17 cellular contexts compared by ENCODE assay signal in genomic region chr12:6355491-6356373, GRCh38. TPM values are rescaled to one million over a fixed set of nuclear protein-coding genes. Genes with fewer than 3 reads are reported as not detected.
DNase-seq lines count a peak whose midpoint lies in the region; ATAC-seq and TF ChIP-seq lines count a peak whose summit lies in the region.
"Had no signal": no experiment of that assay in that cellular context is flagged by ENCODE, and none has a peak within 500 bp of the region (broad histone marks: within the 10 kb centered on the region; RNA-seq: fewer than 3 reads in every experiment).

No MANE protein-coding gene starts in this region.

- ATAC-seq in WTC11 (peak; percentile 96), GM21390 (IDR thresholded peaks at IDR 0.05; ENCODE audit: unreplicated experiment) (no peak)
- no peak for ATAC-seq in activated CD4-positive, CD25-positive, alpha-beta regulatory T cell treated with anti-CD3 and anti-CD28 coated beads, Interleukin-2, amount 50 U/mL, for 24 hours
- ATAC-seq: activated T-helper 17 cell treated with anti-CD3 and anti-CD28 coated beads, Interleukin-2, amount 50 U/mL, for 72 hours had no signal

- H2AFZ ChIP-seq in neural progenitor cell (replicated peaks): no peak overlapping the region

- H3K27ac ChIP-seq in neural progenitor cell: no peak overlapping the region
- H3K27ac ChIP-seq: right atrium auricular region, SJCRH30, tibial nerve had no signal

- no peaks in the 10 kb centered on the region for H3K9me3 ChIP-seq in neural progenitor cell (ENCODE audit: low read depth)
- H3K9me3 ChIP-seq: right atrium auricular region, tibial nerve had no signal

- CTCF ChIA-PET in WTC11 (lab: Charles Lee): interaction anchor here (0.6 to 5.6 kb wide), 30 partner anchors 9 to 269 kb away, joined by 3 to 68 read pairs (median 4); partner anchors contain the start of genes LTBR, MRPL51, SCNN1A and TNFRSF1A

- no peak overlapping the region for H3K4me3 Mint-ChIP-seq in WTC11
- H3K4me3 Mint-ChIP-seq in neural progenitor cell: no peak overlapping the region
- H3K4me3 Mint-ChIP-seq: activated CD4-positive, alpha-beta memory T cell treated with anti-CD3 and anti-CD28 coated beads, Interleukin-2, amount 10 ng/mL, durations not matched to agents 7 days and 5 days; activated T-helper 17 cell treated with anti-CD3 and anti-CD28 coated beads, Interleukin-2, amount 50 U/mL, for 72 hours had no signal

- H3K27me3 ChIP-seq in H7 (ENCODE audit: control insufficient read depth, insufficient read depth, low read length) (no peaks in the 10 kb centered on the region), neural progenitor cell (no peaks in the 10 kb centered on the region)
- H3K27me3 ChIP-seq: right atrium auricular region, tibial nerve had no signal

- POLR2A ChIA-PET in WTC11 (lab: Charles Lee): interaction anchor here (0.6 to 2.2 kb wide), 7 partner anchors 11 to 115 kb away, joined by 3 to 14 read pairs (median 7); partner anchors contain the start of genes SCNN1A, TNFRSF1A and VAMP1

- H3K27me3 Mint-ChIP-seq in WTC11 (ENCODE audit: low read depth) (no peaks in the 10 kb centered on the region), neural progenitor cell (ENCODE audit: insufficient read depth, low read depth) (peaks cover 12% of the 10 kb centered on the region)
- H3K27me3 Mint-ChIP-seq: activated T-helper 17 cell treated with anti-CD3 and anti-CD28 coated beads, Interleukin-2, amount 50 U/mL, for 72 hours; CD8-positive, alpha-beta memory T cell had no signal

- H3K9me3 Mint-ChIP-seq in WTC11 (no peaks in the 10 kb centered on the region), neural progenitor cell (no peaks in the 10 kb centered on the region)
- H3K9me3 Mint-ChIP-seq: activated CD4-positive, alpha-beta memory T cell treated with anti-CD3 and anti-CD28 coated beads, Interleukin-2, amount 10 ng/mL, durations not matched to agents 7 days and 5 days; activated T-helper 17 cell treated with anti-CD3 and anti-CD28 coated beads, Interleukin-2, amount 50 U/mL, for 72 hours; CD8-positive, alpha-beta memory T cell had no signal

- no peaks in the 10 kb centered on the region for H3K4me1 ChIP-seq in neural progenitor cell
- H3K4me1 ChIP-seq: right atrium auricular region had no signal

- H3K27ac Mint-ChIP-seq in WTC11 (peak overlapping the region; percentile 34; the same call in 1 of the 2 replicates), neural progenitor cell (peak overlapping the region; percentile 11)
- H3K27ac Mint-ChIP-seq: activated CD4-positive, alpha-beta memory T cell treated with anti-CD3 and anti-CD28 coated beads, Interleukin-2, amount 10 ng/mL, durations not matched to agents 7 days and 5 days; activated T-helper 17 cell treated with anti-CD3 and anti-CD28 coated beads, Interleukin-2, amount 50 U/mL, for 72 hours had no signal

- no peak overlapping the region for H3K4me2 ChIP-seq in neural progenitor cell

- H3K79me2 ChIP-seq in neural progenitor cell (ENCODE audit: low read depth): no peaks in the 10 kb centered on the region

- H3K4me3 ChIP-seq in H7 (ENCODE audit: insufficient read depth, low read depth, low read length) (no peak overlapping the region), neural progenitor cell (no peak overlapping the region)
- H3K4me3 ChIP-seq: right atrium auricular region, SJCRH30, tibial nerve had no signal

- H3K4me1 Mint-ChIP-seq in WTC11 (peaks cover 25% of the 10 kb centered on the region), neural progenitor cell (peaks cover 2% of the 10 kb centered on the region)

- no peak overlapping the region for H3K9ac ChIP-seq in neural progenitor cell

- DNase-seq in H7 (peak; percentile 78), MV-4-11 (lab: John Stamatoyannopoulos, UW) (peak; percentile 82), WTC11 (ENCODE audit: low spot score) (peak; percentile 73), neural progenitor cell (ENCODE audit: low spot score) (no peak), DMS 273 treated with DMSO at 0.1 percent for 48 hours (lab: John Stamatoyannopoulos, UW) (no peak)
- DNase-seq: activated CD4-positive, alpha-beta memory T cell treated with anti-CD3 and anti-CD28 coated beads, Interleukin-2, amount 10 ng/mL, durations not matched to agents 7 days and 5 days; CD8-positive, alpha-beta memory T cell; KG1; NCI-H187 treated with DMSO at 0.1 percent for 48 hours; NCI-H774; SJCRH30; stimulated activated CD8-positive, alpha-beta memory T cell treated with anti-CD3 and anti-CD28 coated beads, Interleukin-4, amount 100 ng/mL, for 48 hours had no signal

- peaks cover 13% of the 10 kb centered on the region for H3K36me3 ChIP-seq in H7 (replicated peaks; ENCODE audit: control insufficient read depth, insufficient read depth, low read length)
- no peaks in the 10 kb centered on the region for H3K36me3 ChIP-seq in neural progenitor cell
- H3K36me3 ChIP-seq: right atrium auricular region, SJCRH30, tibial nerve had no signal

- no peak for TF ChIP-seq CTCF in WTC11 (IDR thresholded peaks at IDR 0.05)
- TF ChIP-seq CTCF in neural progenitor cell (IDR thresholded peaks at IDR 0.05): no peak

- H3F3A ChIP-seq in neural progenitor cell (ENCODE audit: low read depth): no peaks in the 10 kb centered on the region

- H4K20me1 ChIP-seq in neural progenitor cell (ENCODE audit: low read depth): no peaks in the 10 kb centered on the region

- H3K36me3 Mint-ChIP-seq in WTC11: peaks cover 50% of the 10 kb centered on the region
- no peaks in the 10 kb centered on the region for H3K36me3 Mint-ChIP-seq in neural progenitor cell
- H3K36me3 Mint-ChIP-seq: CD8-positive, alpha-beta memory T cell had no signal

TF ChIP-seq in WTC11, 78 proteins besides CTCF, POLR2A, EP300 and RAD21:
- TF ChIP-seq PRDM15 (CRISPR knock-in tag; IDR thresholded peaks at IDR 0.05) (peak; percentile 98), ZNF423 (CRISPR knock-in tag; IDR thresholded peaks at IDR 0.05) (0 out of 2 replicates have a peak, but pooled peaks have one; percentile 27)
- TF ChIP-seq, protein P1, sequence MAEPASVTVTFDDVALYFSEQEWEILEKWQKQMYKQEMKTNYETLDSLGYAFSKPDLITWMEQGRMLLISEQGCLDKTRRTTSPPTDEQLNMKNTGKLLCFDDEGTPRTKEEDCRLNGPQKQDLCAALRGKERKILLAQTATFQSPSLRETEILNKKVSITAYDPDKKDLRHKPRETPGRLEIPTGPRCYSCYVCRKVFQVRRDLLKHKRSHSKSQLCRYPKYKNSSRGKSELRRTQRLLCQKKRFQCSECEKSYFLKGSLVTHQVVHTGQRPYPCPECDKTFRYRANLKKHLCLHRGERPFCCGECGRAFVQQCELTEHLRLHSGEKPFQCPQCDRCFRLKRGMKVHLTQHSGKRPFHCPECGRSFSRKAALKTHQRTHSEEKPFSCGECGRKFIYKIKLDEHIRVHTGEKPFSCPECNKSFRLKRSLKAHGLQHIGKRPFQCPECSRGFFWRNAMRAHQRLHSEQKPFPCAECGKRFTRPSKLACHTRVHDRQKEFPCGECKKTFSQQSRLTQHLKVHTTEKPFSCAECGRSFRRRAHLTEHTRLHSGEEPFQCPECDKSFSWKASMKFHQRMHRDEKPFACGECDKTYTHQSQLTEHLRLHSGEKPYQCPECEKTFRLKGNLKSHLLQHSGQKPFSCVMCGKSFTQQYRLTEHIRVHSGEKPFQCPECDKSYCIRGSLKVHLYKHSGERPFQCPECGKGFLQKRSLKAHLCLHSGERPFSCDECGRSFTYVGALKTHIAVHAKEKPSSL (CRISPR knock-in tag; conservative IDR thresholded peaks at IDR 0.05): no peak

RNA-seq across cellular contexts. Expression of gene TNFRSF1A, which starts 13.9 kb away (rescaled TPM):
- 83.5 and 84.6 TPM in 2 replicates for total RNA-seq in H7 (2014; rRNA removed; shearing (Covaris generic))
- 32.3 to 44.1 TPM (median 32.4 TPM) in 3 replicates for total RNA-seq in WTC11 (2021)
- 21.8 and 24.7 TPM in 2 replicates for total RNA-seq in neural progenitor cell (ENCODE audit: low replicate concordance)

RNA-seq across cellular contexts. Expression of gene SCNN1A, which starts 19.6 kb away (rescaled TPM):
- total RNA-seq in H7 (2014; rRNA removed; shearing (Covaris generic)): 28.5 and 41.7 TPM in 2 replicates
- total RNA-seq in WTC11 (2021) (97.6 to 108 TPM (median 100 TPM) in 3 replicates), neural progenitor cell (ENCODE audit: low replicate concordance) (1.2 and 5.0 TPM in 2 replicates)
- total RNA-seq: SJCRH30 had no signal

RNA-seq across cellular contexts. Expression of gene LTBR, which starts 28.2 kb away (rescaled TPM):
- 2.5 and 3.6 TPM in 2 replicates for total RNA-seq in H7 (2014; rRNA removed; shearing (Covaris generic))
- total RNA-seq in WTC11 (2021): 4.0 to 6.1 TPM (median 4.5 TPM) in 3 replicates
- total RNA-seq in neural progenitor cell (ENCODE audit: low replicate concordance): 0.25 TPM in 1 of 2 replicates, not detected in the other

RNA-seq across cellular contexts. Expression of gene PLEKHG6, which starts 45.2 kb away (rescaled TPM):
- 36.5 and 43.6 TPM in 2 replicates for total RNA-seq in H7 (2014; rRNA removed; shearing (Covaris generic))
- total RNA-seq in WTC11 (2021) (36.8 to 46.4 TPM (median 38.4 TPM) in 3 replicates), neural progenitor cell (ENCODE audit: low replicate concordance) (0.86 and 1.7 TPM in 2 replicates)
- total RNA-seq: activated CD4-positive, alpha-beta memory T cell treated with anti-CD3 and anti-CD28 coated beads, Interleukin-2, amount 10 ng/mL, durations not matched to agents 7 days and 5 days; activated T-helper 17 cell treated with anti-CD3 and anti-CD28 coated beads, Interleukin-2, amount 50 U/mL, for 72 hours; CD8-positive, alpha-beta memory T cell had no signal

Comparison
In these comparisons a context has a peak if more than half of its experiments do, and no peak if none do; other contexts are left out.
1. DNase-seq: peak in H7 (single experiment), MV-4-11 (single experiment) and WTC11 (single experiment); none in neural progenitor cell (single experiment) and DMS 273 treated with DMSO at 0.1 percent for 48 hours (single experiment).